ENCODE assay signal across 1 cellular context in genomic region chrX:48487362-48487785, GRCh38.
TF ChIP-seq lines count a peak whose summit lies in the region.

No MANE protein-coding gene starts in this region.

TF ChIP-seq in HCT116, 20 proteins besides CTCF, POLR2A, EP300 and RAD21 (continued from another document):
- no peak for TF ChIP-seq ZBTB33 (IDR thresholded peaks at IDR 0.05; ENCODE audit: extremely low read depth, insufficient replicate concordance, low read length)
- no peak for TF ChIP-seq TCF7L2 (IDR thresholded peaks at IDR 0.05; ENCODE audit: borderline replicate concordance, extremely low read depth, insufficient read depth, insufficient read length)
- TF ChIP-seq CEBPB (IDR thresholded peaks at IDR 0.05; ENCODE audit: low read depth), result no peak
- TF ChIP-seq ZFX (IDR thresholded peaks at IDR 0.05), result no peak
